Comparison of ENCODE assay signal across 16 cellular contexts in genomic region chr3:36211656-36211999, GRCh38.
"Had no signal": no experiment of that assay in that cellular context is flagged by ENCODE, and none has a peak within 500 bp of the region (broad histone marks: within the 10 kb centered on the region; RNA-seq: fewer than 3 reads in every experiment).

No MANE protein-coding gene starts in this region.

- H3K9me3 ChIP-seq: esophagus squamous epithelium, left ventricle myocardium inferior, mucosa of descending colon had no signal

- H3K27ac Mint-ChIP-seq: activated T-helper 17 cell treated with anti-CD3 and anti-CD28 coated beads, Interleukin-2, amount 50 U/mL, for 72 hours; naive thymus-derived CD4-positive, alpha-beta T cell; stimulated activated effector memory CD8-positive, alpha-beta T cell treated with anti-CD3 and anti-CD28 coated beads, Interleukin-12 subunit alpha, Interleukin-12 subunit beta, amount 100 ng/mL, for 72 hours had no signal

- DNase-seq: activated CD4-positive, CD25-positive, alpha-beta regulatory T cell treated with anti-CD3 and anti-CD28 coated beads, Interleukin-2, amount 50 U/mL, for 72 hours; activated naive CD4-positive, alpha-beta T cell treated with Interleukin-2 at 50 U/mL for 16 hours; activated T-cell treated with anti-CD3 and anti-CD28 coated beads for 4 hours; anterior cingulate cortex; cerebellar nuclear complex; effector CD8-positive, alpha-beta T cell; esophagus squamous epithelium; kidney; left ventricle myocardium inferior; mucosa of descending colon; naive thymus-derived CD4-positive, alpha-beta T cell; stimulated activated CD4-positive, alpha-beta T cell treated with anti-CD3 and anti-CD28 coated beads, Interleukin-12 subunit alpha, Interleukin-12 subunit beta, amount 100 ng/mL, for 4 hours; stimulated activated CD4-positive, alpha-beta T cell treated with anti-CD3 and anti-CD28 coated beads, Interleukin-2, amount 100 ng/mL, for 24 hours had no signal

- ATAC-seq: activated T-helper 17 cell treated with anti-CD3 and anti-CD28 coated beads, Interleukin-2, amount 50 U/mL, for 72 hours; mucosa of descending colon; naive thymus-derived CD4-positive, alpha-beta T cell; stimulated activated effector memory CD8-positive, alpha-beta T cell treated with anti-CD3 and anti-CD28 coated beads, Interleukin-12 subunit alpha, Interleukin-12 subunit beta, amount 100 ng/mL, for 72 hours had no signal

- H3K27ac ChIP-seq: esophagus squamous epithelium, hepatocyte, left ventricle myocardium inferior had no signal

- H3K9me3 Mint-ChIP-seq: activated T-helper 17 cell treated with anti-CD3 and anti-CD28 coated beads, Interleukin-2, amount 50 U/mL, for 72 hours had no signal

- H3K36me3 Mint-ChIP-seq: naive thymus-derived CD4-positive, alpha-beta T cell; stimulated activated effector memory CD8-positive, alpha-beta T cell treated with anti-CD3 and anti-CD28 coated beads, Interleukin-12 subunit alpha, Interleukin-12 subunit beta, amount 100 ng/mL, for 72 hours had no signal

- H3K27me3 ChIP-seq: esophagus squamous epithelium had no signal

- H3K4me1 Mint-ChIP-seq: activated T-helper 17 cell treated with anti-CD3 and anti-CD28 coated beads, Interleukin-2, amount 50 U/mL, for 72 hours; naive thymus-derived CD4-positive, alpha-beta T cell; stimulated activated effector memory CD8-positive, alpha-beta T cell treated with anti-CD3 and anti-CD28 coated beads, Interleukin-12 subunit alpha, Interleukin-12 subunit beta, amount 100 ng/mL, for 72 hours had no signal

- H3K4me3 ChIP-seq: esophagus squamous epithelium, hepatocyte, left ventricle myocardium inferior, mucosa of descending colon had no signal

- H3K36me3 ChIP-seq: esophagus squamous epithelium, left ventricle myocardium inferior had no signal

- H3K4me3 Mint-ChIP-seq: activated T-helper 17 cell treated with anti-CD3 and anti-CD28 coated beads, Interleukin-2, amount 50 U/mL, for 72 hours; naive thymus-derived CD4-positive, alpha-beta T cell; stimulated activated effector memory CD8-positive, alpha-beta T cell treated with anti-CD3 and anti-CD28 coated beads, Interleukin-12 subunit alpha, Interleukin-12 subunit beta, amount 100 ng/mL, for 72 hours had no signal

- H3K4me1 ChIP-seq: esophagus squamous epithelium, left ventricle myocardium inferior had no signal

- H3K27me3 Mint-ChIP-seq: activated T-helper 17 cell treated with anti-CD3 and anti-CD28 coated beads, Interleukin-2, amount 50 U/mL, for 72 hours had no signal
